Comparison of ENCODE assay signal across 1 cellular context in the genomic region with DNA sequence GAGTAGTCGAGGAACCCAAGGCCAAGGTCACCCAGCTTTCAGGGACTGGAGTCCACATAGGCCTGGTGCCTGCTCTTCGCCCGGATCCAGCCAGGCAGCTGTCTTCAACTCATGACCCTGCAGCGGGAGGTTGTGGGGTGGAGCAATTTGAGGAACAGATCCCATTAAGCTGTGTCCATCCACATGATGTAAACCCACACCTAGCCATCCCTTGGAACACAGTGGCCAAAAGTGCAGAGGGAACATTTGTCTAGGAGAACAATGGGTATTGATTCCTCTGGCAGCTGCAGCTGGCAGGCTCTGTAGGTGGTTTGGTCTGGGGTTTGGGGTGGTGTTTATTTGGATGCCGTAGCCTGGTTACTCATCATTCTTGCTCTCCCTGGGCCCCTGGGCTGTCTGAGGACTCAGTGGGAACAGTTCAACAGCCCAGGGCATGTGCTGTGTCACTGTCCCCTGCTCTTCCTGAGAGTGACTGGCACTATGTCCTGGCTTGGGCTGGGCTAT.
TF ChIP-seq lines count a peak whose summit lies in the region.

No MANE protein-coding gene starts in this region.

TF ChIP-seq in HepG2, 621 proteins besides CTCF, POLR2A, EP300 and RAD21 (continued from another document):
- TF ChIP-seq, protein P1, sequence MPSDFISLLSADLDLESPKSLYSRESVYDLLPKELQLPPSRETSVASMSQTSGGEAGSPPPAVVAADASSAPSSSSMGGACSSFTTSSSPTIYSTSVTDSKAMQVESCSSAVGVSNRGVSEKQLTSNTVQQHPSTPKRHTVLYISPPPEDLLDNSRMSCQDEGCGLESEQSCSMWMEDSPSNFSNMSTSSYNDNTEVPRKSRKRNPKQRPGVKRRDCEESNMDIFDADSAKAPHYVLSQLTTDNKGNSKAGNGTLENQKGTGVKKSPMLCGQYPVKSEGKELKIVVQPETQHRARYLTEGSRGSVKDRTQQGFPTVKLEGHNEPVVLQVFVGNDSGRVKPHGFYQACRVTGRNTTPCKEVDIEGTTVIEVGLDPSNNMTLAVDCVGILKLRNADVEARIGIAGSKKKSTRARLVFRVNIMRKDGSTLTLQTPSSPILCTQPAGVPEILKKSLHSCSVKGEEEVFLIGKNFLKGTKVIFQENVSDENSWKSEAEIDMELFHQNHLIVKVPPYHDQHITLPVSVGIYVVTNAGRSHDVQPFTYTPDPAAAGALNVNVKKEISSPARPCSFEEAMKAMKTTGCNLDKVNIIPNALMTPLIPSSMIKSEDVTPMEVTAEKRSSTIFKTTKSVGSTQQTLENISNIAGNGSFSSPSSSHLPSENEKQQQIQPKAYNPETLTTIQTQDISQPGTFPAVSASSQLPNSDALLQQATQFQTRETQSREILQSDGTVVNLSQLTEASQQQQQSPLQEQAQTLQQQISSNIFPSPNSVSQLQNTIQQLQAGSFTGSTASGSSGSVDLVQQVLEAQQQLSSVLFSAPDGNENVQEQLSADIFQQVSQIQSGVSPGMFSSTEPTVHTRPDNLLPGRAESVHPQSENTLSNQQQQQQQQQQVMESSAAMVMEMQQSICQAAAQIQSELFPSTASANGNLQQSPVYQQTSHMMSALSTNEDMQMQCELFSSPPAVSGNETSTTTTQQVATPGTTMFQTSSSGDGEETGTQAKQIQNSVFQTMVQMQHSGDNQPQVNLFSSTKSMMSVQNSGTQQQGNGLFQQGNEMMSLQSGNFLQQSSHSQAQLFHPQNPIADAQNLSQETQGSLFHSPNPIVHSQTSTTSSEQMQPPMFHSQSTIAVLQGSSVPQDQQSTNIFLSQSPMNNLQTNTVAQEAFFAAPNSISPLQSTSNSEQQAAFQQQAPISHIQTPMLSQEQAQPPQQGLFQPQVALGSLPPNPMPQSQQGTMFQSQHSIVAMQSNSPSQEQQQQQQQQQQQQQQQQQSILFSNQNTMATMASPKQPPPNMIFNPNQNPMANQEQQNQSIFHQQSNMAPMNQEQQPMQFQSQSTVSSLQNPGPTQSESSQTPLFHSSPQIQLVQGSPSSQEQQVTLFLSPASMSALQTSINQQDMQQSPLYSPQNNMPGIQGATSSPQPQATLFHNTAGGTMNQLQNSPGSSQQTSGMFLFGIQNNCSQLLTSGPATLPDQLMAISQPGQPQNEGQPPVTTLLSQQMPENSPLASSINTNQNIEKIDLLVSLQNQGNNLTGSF (CRISPR knock-in tag; IDR thresholded peaks at IDR 0.05): no peak
- TF ChIP-seq ZFX (CRISPR knock-in tag; IDR thresholded peaks at IDR 0.05; ENCODE audit: low read depth): no peak
